In the genomic region with DNA sequence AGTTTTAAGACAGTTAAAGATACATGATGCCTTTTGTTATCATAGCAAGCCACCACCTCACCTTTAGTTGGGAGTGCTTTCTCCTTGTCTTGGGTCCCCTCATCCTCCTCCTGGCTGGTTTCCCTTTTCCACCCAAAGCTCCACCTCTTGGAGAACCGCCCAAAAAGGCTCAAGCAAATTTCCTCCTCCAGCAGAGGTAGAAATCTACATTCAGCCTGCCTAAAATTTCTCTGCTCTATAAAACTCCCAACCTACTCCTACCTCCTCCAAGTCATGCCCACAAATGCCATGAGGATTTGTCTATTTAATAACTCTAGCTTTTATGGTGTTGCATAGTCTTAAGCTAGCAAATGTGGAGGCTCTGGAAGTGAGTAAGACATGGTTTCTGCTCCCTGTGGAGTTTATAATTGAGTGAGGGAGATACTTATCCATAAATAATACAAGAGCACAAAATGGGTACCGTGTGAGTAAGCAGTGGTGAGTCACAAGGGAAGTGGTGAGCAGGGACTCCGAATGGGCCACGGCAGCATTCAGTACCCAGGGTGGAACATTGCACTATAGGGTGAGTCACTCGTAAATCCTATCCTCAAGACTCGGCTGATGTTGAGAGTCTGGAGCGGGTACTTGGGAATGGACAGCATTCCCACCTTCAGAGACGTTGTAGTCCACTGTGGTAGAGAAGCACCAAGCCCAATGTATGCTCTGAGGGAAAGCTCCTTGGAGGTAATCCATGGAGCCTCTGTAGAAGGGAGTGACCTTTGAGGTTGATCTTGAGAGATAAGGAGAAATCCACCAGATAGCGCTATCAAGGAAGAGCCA, we compare ENCODE assay signal across 9 cellular contexts.
DNase-seq lines count a peak whose midpoint lies in the region; ATAC-seq and TF ChIP-seq lines count a peak whose summit lies in the region.
"Had no signal": no experiment of that assay in that cellular context is flagged by ENCODE, and none has a peak within 500 bp of the region (broad histone marks: within the 10 kb centered on the region; RNA-seq: fewer than 3 reads in every experiment).

No MANE protein-coding gene starts in this region.

- CTCF ChIA-PET in CD8-positive, alpha-beta memory T cell (lab: Charles Lee), result interaction anchor here (1.2 kb wide), 1 partner anchor 11 kb away, joined by 3 read pairs; no protein-coding TSS in a partner anchor

- DNase-seq in CD8-positive, alpha-beta memory T cell, result peak in 4 of 5 donors; percentile 4 to 72 (median 20)
- DNase-seq in NCI-H69 (lab: John Stamatoyannopoulos, UW) (peak; percentile 16), fibroblast of pulmonary artery (ENCODE audit: low read depth) (peak; percentile 96), DMS114 treated with DMSO at 0.1 percent for 48 hours (lab: John Stamatoyannopoulos, UW; ENCODE audit: unreplicated experiment) (no peak), HuH-7 (ENCODE audit: low spot score) (no peak)
- DNase-seq in activated CD8-positive, alpha-beta memory T cell treated with anti-CD3 and anti-CD28 coated beads, Interleukin-2, amount 50 U/mL, for 4 hours, result peak; percentile 45
- peak; percentile 26 to 48 for DNase-seq in stimulated activated CD4-positive, alpha-beta T cell treated with anti-CD3 and anti-CD28 coated beads, Interleukin-1b, Interleukin-23, amount 100 ng/mL, for 4 hours (ENCODE audit: low read depth in 2 of 2)

- H3K27me3 Mint-ChIP-seq in CD8-positive, alpha-beta memory T cell, result peaks cover 0 to 2% of the 10 kb centered on the region in 2 donors
- H3K27me3 Mint-ChIP-seq: memory B cell had no signal

- POLR2A ChIA-PET in CD8-positive, alpha-beta memory T cell (lab: Charles Lee), result no interaction called here

- no peak for ATAC-seq in GM18909 (IDR thresholded peaks at IDR 0.05; ENCODE audit: poor library complexity, unreplicated experiment)

- no peaks in the 10 kb centered on the region for H3K36me3 Mint-ChIP-seq in CD8-positive, alpha-beta memory T cell

- no peaks in the 10 kb centered on the region for H3K9me3 ChIP-seq in CD8-positive, alpha-beta memory T cell (ENCODE audit: low read length)

- no peak overlapping the region for H3K4me3 ChIP-seq in CD8-positive, alpha-beta memory T cell (ENCODE audit: low read length)
- no peak overlapping the region for H3K4me3 ChIP-seq in fibroblast of pulmonary artery (replicated peaks; ENCODE audit: low read depth, low read length)

- peak overlapping the region in 3 of 8 donors; percentile 8 to 95 (median 73) for H3K27ac Mint-ChIP-seq in CD8-positive, alpha-beta memory T cell
- H3K27ac Mint-ChIP-seq: memory B cell had no signal

- peak overlapping the region in 1 of 7 donors; percentile 1 for H3K4me3 Mint-ChIP-seq in CD8-positive, alpha-beta memory T cell
- H3K4me3 Mint-ChIP-seq: memory B cell had no signal

- H3K4me1 Mint-ChIP-seq in CD8-positive, alpha-beta memory T cell, result peaks cover 10 to 12% (median 11%) of the 10 kb centered on the region in 3 donors
- H3K4me1 Mint-ChIP-seq: memory B cell had no signal

- H3K36me3 ChIP-seq in CD8-positive, alpha-beta memory T cell (ENCODE audit: insufficient read depth, low read length), result no peaks in the 10 kb centered on the region

- H3K4me1 ChIP-seq in CD8-positive, alpha-beta memory T cell (ENCODE audit: insufficient read depth, low read length), result peaks cover 8% of the 10 kb centered on the region

- no peaks in the 10 kb centered on the region for H3K9me3 Mint-ChIP-seq in CD8-positive, alpha-beta memory T cell
- H3K9me3 Mint-ChIP-seq: memory B cell had no signal

- TF ChIP-seq CTCF in fibroblast of pulmonary artery (IDR thresholded peaks at IDR 0.05; ENCODE audit: low read length, missing control alignments), result no peak

- no peak overlapping the region for H3K27ac ChIP-seq in CD8-positive, alpha-beta memory T cell (ENCODE audit: low read depth, low read length)

- H3K27me3 ChIP-seq in CD8-positive, alpha-beta memory T cell (ENCODE audit: insufficient read depth, low read length, poor library complexity, severe bottlenecking), result no peaks in the 10 kb centered on the region

Comparison
In these comparisons a context has a peak if more than half of its experiments do, and no peak if none do; other contexts are left out.
1. DNase-seq: peak in CD8-positive, alpha-beta memory T cell (4 of 5), NCI-H69 (single experiment), activated CD8-positive, alpha-beta memory T cell treated with anti-CD3 and anti-CD28 coated beads, Interleukin-2, amount 50 U/mL, for 4 hours (single experiment), fibroblast of pulmonary artery (single experiment) and stimulated activated CD4-positive, alpha-beta T cell treated with anti-CD3 and anti-CD28 coated beads, Interleukin-1b, Interleukin-23, amount 100 ng/mL, for 4 hours (2 of 2); none in DMS114 treated with DMSO at 0.1 percent for 48 hours (single experiment) and HuH-7 (single experiment).